In genomic region chr10:50540826-50541122, GRCh38 we compare ENCODE assay signal across 14 cellular contexts.
A peak's percentile ranks its signal among the peaks of the same experiment; 100 is the strongest.
DNase-seq lines count a peak whose midpoint lies in the region; ATAC-seq, FAIRE-seq and TF ChIP-seq lines count a peak whose summit lies in the region.
"Had no signal": no experiment of that assay in that cellular context is flagged by ENCODE, and none has a peak within 500 bp of the region (broad histone marks: within the 10 kb centered on the region; RNA-seq: fewer than 3 reads in every experiment).

No MANE protein-coding gene starts in this region.

- H3K27me3 Mint-ChIP-seq in activated T-cell treated with anti-CD3 and anti-CD28 coated beads, Interleukin-2, amount 50 U/mL, for 4 hours (ENCODE audit: low read depth), result no peaks in the 10 kb centered on the region

- no peaks in the 10 kb centered on the region for H3K9me3 ChIP-seq in HepG2 (ENCODE audit: low read length)
- H3K9me3 ChIP-seq: body of pancreas, HAP-1, psoas muscle had no signal

- no peak for TF ChIP-seq POLR2A in HepG2 (IDR thresholded peaks at IDR 0.05; ENCODE audit: insufficient read depth in 1 of 2, low read depth in 2 of 2, low read length in 2 of 2)

- no peak overlapping the region for H2AFZ ChIP-seq in HepG2 (ENCODE audit: low read length)

- intact Hi-C loops in HepG2 (cut with micrococcal nuclease; ENCODE audit: unreplicated experiment), result no loop called here

- no peak overlapping the region for H3K4me3 ChIP-seq in HepG2 (replicated peaks in 1 of 3; ENCODE audit: insufficient read depth in 1 of 3, low read depth in 2 of 3, low read length in 3 of 3)
- H3K4me3 ChIP-seq: body of pancreas, HAP-1, psoas muscle had no signal

- peak; percentile 39 to 53 for ATAC-seq in activated T-cell treated with anti-CD3 and anti-CD28 coated beads, Interleukin-2, amount 50 U/mL, for 4 hours
- ATAC-seq in GM21786 (IDR thresholded peaks at IDR 0.05; ENCODE audit: unreplicated experiment), result peak; percentile 4
- peak; percentile 4 for ATAC-seq in HG03460 (IDR thresholded peaks at IDR 0.05; ENCODE audit: unreplicated experiment)
- peak; percentile 35 for ATAC-seq in omental fat pad (ENCODE audit: low FRiP score)
- no peak for ATAC-seq in HepG2
- no peak for ATAC-seq in esophagus mucosa
- ATAC-seq: body of pancreas, psoas muscle had no signal

- 89% methylated on average over 1 of the region's 1 CpG for WGBS in HepG2 (ENCODE audit: low lambda C conversion rate)

- no peak for TF ChIP-seq RAD21 in HepG2 (CRISPR knock-in tag; IDR thresholded peaks at IDR 0.05)

- in situ Hi-C loops in HepG2 (cut with HindIII; ENCODE audit: extremely low pct_ligation_motif_present, low pct_unique_long_range_greater_than_20kb), result no loop called here

- no peaks in the 10 kb centered on the region for H4K20me1 ChIP-seq in HepG2 (ENCODE audit: insufficient read depth, low read length)

- H3K36me3 ChIP-seq in HepG2 (replicated peaks in 1 of 2; ENCODE audit: control insufficient read depth in 1 of 2, insufficient read depth in 2 of 2, low read length in 2 of 2), result no peaks in the 10 kb centered on the region
- H3K36me3 ChIP-seq: HAP-1 had no signal

- POLR2A ChIA-PET in HepG2 (lab: Yijun Ruan, JAX), result no interaction called here

- no peak for TF ChIP-seq CTCF in omental fat pad (IDR thresholded peaks at IDR 0.05)
- no peak for TF ChIP-seq CTCF in HepG2 (CRISPR knock-in tag; IDR thresholded peaks at IDR 0.05)

- no peak overlapping the region for H3K9ac ChIP-seq in HepG2 (ENCODE audit: insufficient read depth, low read depth, low read length)

- FAIRE-seq in HepG2 (lab: Jason Lieb, UNC), result no peak

- peaks cover 28% of the 10 kb centered on the region for H3K4me1 ChIP-seq in HepG2 (ENCODE audit: insufficient read depth, low read length)
- H3K4me1 ChIP-seq: HAP-1 had no signal

- no TSS peak for BruUV-seq in HepG2 (replicated peaks; lab: Mats Ljungman, UMichigan)

- no peak overlapping the region for H3K4me2 ChIP-seq in HepG2 (ENCODE audit: low read depth, low read length)

- DNase-seq in activated T-cell treated with anti-CD3 and anti-CD28 coated beads, Interleukin-2, amount 50 U/mL, for 4 hours, result no peak
- no peak for DNase-seq in activated T-cell treated with anti-CD3 and anti-CD28 coated beads, Interleukin-2, amount 50 U/mL, for 1 hour
- DNase-seq in omental fat pad (ENCODE audit: low spot score) (no peak), NCI-H526 (lab: John Stamatoyannopoulos, UW) (no peak), HepG2 (ENCODE audit: low spot score) (no peak)
- DNase-seq: body of pancreas, DND-41, mesenchymal stem cell, NCI-H1694, psoas muscle had no signal

- CTCF ChIA-PET in HepG2 (lab: Yijun Ruan, JAX; ENCODE audit: low intra/inter-chr PET ratio, low total read pairs), result no interaction called here

- H3K4me1 Mint-ChIP-seq in activated T-cell treated with anti-CD3 and anti-CD28 coated beads, Interleukin-2, amount 50 U/mL, for 4 hours (ENCODE audit: low read depth), result peaks cover 91% of the 10 kb centered on the region

- peaks cover 4% of the 10 kb centered on the region for H3K9me3 Mint-ChIP-seq in activated T-cell treated with anti-CD3 and anti-CD28 coated beads, Interleukin-2, amount 50 U/mL, for 4 hours

- H3K27ac ChIP-seq in HepG2 (ENCODE audit: extremely low read length, insufficient read depth, low read length), result no peak overlapping the region
- H3K27ac ChIP-seq: body of pancreas, psoas muscle had no signal

- H3K36me3 Mint-ChIP-seq in activated T-cell treated with anti-CD3 and anti-CD28 coated beads, Interleukin-2, amount 50 U/mL, for 4 hours (ENCODE audit: insufficient read depth), result peaks cover 5% of the 10 kb centered on the region

- TF ChIP-seq EP300 in HepG2 (IDR thresholded peaks at IDR 0.05; ENCODE audit: low read depth in 2 of 2, low read length in 2 of 2), result no peak
- TF ChIP-seq EP300 in HepG2 (CRISPR knock-in tag; IDR thresholded peaks at IDR 0.05; ENCODE audit: borderline replicate concordance), result no peak

- H3K4me3 Mint-ChIP-seq in activated T-cell treated with anti-CD3 and anti-CD28 coated beads, Interleukin-2, amount 50 U/mL, for 4 hours, result peak overlapping the region; percentile 70

- H3K27me3 ChIP-seq in HepG2 (ENCODE audit: control insufficient read depth in 1 of 2, insufficient read depth in 2 of 2, low read length in 2 of 2), result no peaks in the 10 kb centered on the region
- H3K27me3 ChIP-seq: body of pancreas had no signal

- H3K79me2 ChIP-seq in HepG2 (ENCODE audit: insufficient read depth, low read length), result peaks cover 4% of the 10 kb centered on the region

TF ChIP-seq in HepG2, 621 proteins besides CTCF, POLR2A, EP300 and RAD21:
- TF ChIP-seq ZNF10 (CRISPR knock-in tag; IDR thresholded peaks at IDR 0.05; ENCODE audit: borderline replicate concordance, low read depth) (no peak), PAXIP1 (CRISPR knock-in tag; conservative IDR thresholded peaks at IDR 0.05) (no peak), ZNF496 (CRISPR knock-in tag; IDR thresholded peaks at IDR 0.05; ENCODE audit: insufficient replicate concordance) (no peak)

Comparison
In these comparisons a context has a peak if more than half of its experiments do, and no peak if none do; other contexts are left out.
1. ATAC-seq: peak in activated T-cell treated with anti-CD3 and anti-CD28 coated beads, Interleukin-2, amount 50 U/mL, for 4 hours (2 of 2), GM21786 (single experiment), HG03460 (single experiment) and omental fat pad (single experiment); none in HepG2 (single experiment) and esophagus mucosa (single experiment).